ENCODE assay signal across 12 cellular contexts in the genomic region with DNA sequence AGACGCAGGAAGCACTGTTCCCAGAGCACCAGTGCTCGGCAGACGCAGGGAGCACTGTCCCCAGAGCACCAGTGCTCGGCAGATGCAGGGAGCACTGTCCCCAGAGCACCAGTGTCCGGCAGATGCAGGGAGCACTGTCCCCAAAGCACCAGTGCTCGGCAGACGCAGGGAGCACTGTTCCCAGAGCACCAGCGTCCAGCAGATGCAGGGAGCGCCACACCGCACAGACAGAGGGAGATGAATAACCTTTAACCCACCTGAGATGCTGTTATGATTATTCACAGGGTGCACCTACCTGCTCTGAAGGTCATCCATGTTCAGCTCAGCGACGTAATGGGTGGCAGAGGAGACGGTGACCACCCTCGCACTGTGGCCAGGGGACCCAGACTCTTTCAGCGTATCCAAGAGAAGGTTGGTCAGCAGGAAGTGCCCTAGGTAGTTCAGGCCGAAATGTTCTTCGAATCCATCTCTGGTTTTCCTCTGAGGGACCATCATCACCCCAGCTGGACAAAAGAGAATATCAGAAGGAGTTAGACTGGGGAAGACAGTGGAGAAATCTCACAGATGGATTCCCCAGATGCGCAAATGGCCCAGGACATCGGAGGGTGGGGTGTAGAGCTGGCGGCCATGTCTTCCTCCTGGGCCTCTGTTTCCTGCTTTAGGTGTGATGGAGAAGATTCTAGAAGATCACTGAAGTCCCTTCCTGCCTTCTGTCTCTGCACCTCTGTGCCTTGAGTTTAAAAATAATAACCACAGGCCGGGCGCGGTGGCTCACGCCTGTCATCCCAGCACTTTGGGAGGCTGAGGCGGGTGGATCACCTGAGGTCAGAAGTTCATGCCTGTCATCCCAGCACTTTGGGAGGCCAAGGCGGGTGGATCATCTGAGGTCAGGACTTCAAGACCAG.
"Had no signal": no experiment of that assay in that cellular context is flagged by ENCODE, and none has a peak within 500 bp of the region (broad histone marks: within the 10 kb centered on the region; RNA-seq: fewer than 3 reads in every experiment).

No MANE protein-coding gene starts in this region.

- H3K4me1 ChIP-seq: breast epithelium, esophagus squamous epithelium had no signal

- H3K27ac Mint-ChIP-seq: activated naive CD8-positive, alpha-beta T cell treated with anti-CD3 and anti-CD28 coated beads for 36 hours; stimulated activated memory B cell treated with anti-CD40 and anti-IgM and Interleukin-4, amounts not matched to agents 10 μg/mL and 1 μg/mL and 100 μg/mL, for 72 hours had no signal

- H3K27me3 Mint-ChIP-seq: activated naive CD8-positive, alpha-beta T cell treated with anti-CD3 and anti-CD28 coated beads for 36 hours; stimulated activated memory B cell treated with anti-CD40 and anti-IgM and Interleukin-4, amounts not matched to agents 10 μg/mL and 1 μg/mL and 100 μg/mL, for 72 hours had no signal

- H3K36me3 ChIP-seq: breast epithelium had no signal

- H3K27me3 ChIP-seq: breast epithelium, esophagus squamous epithelium had no signal

- H3K4me1 Mint-ChIP-seq: activated naive CD8-positive, alpha-beta T cell treated with anti-CD3 and anti-CD28 coated beads for 36 hours had no signal

- H3K9me3 ChIP-seq: breast epithelium, esophagus squamous epithelium had no signal

- H3K4me3 ChIP-seq: breast epithelium, esophagus squamous epithelium, skin epidermis had no signal

- DNase-seq: activated naive CD8-positive, alpha-beta T cell treated with anti-CD3 and anti-CD28 coated beads for 36 hours; activated T-cell treated with anti-CD3 and anti-CD28 coated beads, Interleukin-2, amount 50 U/mL, for 4 hours; esophagus squamous epithelium; foreskin fibroblast; left colon; substantia nigra; T-helper 9 cell; trophoblast cell had no signal

- H3K27ac ChIP-seq: breast epithelium, esophagus squamous epithelium, skin epidermis, VCaP had no signal

- H3K4me3 Mint-ChIP-seq: activated naive CD8-positive, alpha-beta T cell treated with anti-CD3 and anti-CD28 coated beads for 36 hours; activated T-cell treated with anti-CD3 and anti-CD28 coated beads, Interleukin-2, amount 50 U/mL, for 4 hours; stimulated activated memory B cell treated with anti-CD40 and anti-IgM and Interleukin-4, amounts not matched to agents 10 μg/mL and 1 μg/mL and 100 μg/mL, for 72 hours had no signal

- H3K9me3 Mint-ChIP-seq: activated T-cell treated with anti-CD3 and anti-CD28 coated beads, Interleukin-2, amount 50 U/mL, for 4 hours had no signal

- ATAC-seq: activated T-cell treated with anti-CD3 and anti-CD28 coated beads, Interleukin-2, amount 50 U/mL, for 4 hours; left colon; stimulated activated memory B cell treated with anti-CD40 and anti-IgM and Interleukin-4, amounts not matched to agents 10 μg/mL and 1 μg/mL and 100 μg/mL, for 72 hours had no signal
